ENCODE assay signal across 1 cellular context in the genomic region with DNA sequence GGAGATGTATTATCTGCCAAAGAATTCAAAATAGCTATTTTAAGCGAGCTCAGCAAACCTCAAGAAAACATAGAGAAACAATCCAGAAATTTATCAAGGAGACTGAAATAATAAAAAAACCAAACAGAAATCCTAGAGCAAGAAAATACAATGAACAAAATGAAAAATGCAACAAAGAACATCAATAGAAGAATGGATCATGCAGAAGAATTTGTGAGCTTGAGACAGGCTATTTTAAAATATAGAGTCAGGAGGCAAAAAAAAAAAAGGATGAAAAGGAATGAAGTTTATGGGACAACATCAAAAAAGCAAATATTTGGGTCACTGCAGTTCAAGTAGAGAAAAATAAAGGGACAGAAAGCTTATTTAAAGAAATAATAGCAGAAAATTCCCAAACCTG.
TF ChIP-seq lines count a peak whose summit lies in the region.

No MANE protein-coding gene starts in this region.

TF ChIP-seq in K562, 482 proteins besides CTCF, POLR2A, EP300 and RAD21 (continued from another document):
- TF ChIP-seq, protein P1, sequence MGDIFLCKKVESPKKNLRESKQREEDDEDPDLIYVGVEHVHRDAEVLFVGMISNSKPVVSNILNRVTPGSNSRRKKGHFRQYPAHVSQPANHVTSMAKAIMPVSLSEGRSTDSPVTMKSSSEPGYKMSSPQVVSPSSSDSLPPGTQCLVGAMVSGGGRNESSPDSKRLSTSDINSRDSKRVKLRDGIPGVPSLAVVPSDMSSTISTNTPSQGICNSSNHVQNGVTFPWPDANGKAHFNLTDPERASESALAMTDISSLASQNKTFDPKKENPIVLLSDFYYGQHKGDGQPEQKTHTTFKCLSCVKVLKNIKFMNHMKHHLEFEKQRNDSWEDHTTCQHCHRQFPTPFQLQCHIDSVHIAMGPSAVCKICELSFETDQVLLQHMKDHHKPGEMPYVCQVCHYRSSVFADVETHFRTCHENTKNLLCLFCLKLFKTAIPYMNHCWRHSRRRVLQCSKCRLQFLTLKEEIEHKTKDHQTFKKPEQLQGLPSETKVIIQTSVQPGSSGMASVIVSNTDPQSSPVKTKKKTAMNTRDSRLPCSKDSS (IDR thresholded peaks at IDR 0.05; ENCODE audit: low read depth, partially characterized antibody): peak; percentile 38
